1 cellular context compared by ENCODE assay signal in the genomic region with DNA sequence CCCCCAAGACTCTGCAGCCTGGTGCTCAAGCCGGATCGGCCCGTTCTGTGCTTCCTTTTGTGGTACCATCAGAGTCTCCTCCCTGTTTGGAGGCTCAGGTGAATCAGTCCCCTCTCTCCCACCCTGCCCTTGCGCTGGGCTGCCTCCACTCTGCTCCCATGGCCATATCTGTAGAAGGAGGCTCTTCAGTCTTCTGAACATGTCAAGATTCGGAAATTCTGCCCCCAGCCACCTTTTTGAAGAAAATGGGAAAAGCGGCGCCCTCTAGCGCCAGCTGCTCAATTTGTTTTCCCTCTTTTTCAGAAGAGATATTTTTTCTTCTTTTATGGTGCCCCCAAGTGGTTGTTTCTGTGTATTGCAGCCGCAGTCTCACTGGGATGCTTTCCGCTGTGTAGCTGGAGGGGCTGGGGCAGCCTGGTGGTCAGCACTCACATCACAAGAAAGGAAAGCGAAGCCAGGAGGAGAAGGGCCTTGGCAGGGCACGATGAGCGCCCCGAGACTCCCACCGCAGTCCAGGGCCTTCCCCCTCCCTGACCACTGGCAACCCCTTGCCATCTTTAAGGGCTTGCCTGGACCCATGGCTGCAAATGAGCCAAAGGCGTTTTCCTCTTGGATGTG.
TF ChIP-seq lines count a peak whose summit lies in the region.

No MANE protein-coding gene starts in this region.

TF ChIP-seq in HepG2, 621 proteins besides CTCF, POLR2A, EP300 and RAD21 (continued from another document):
- TF ChIP-seq, protein P1, sequence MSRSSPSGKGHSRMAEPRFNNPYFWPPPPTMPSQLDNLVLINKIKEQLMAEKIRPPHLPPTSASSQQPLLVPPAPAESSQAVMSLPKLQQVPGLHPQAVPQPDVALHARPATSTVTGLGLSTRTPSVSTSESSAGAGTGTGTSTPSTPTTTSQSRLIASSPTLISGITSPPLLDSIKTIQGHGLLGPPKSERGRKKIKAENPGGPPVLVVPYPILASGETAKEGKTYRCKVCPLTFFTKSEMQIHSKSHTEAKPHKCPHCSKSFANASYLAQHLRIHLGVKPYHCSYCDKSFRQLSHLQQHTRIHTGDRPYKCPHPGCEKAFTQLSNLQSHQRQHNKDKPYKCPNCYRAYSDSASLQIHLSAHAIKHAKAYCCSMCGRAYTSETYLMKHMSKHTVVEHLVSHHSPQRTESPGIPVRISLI (CRISPR knock-in tag; IDR thresholded peaks at IDR 0.05; ENCODE audit: borderline replicate concordance) = peak; percentile 36; the same call in 1 of the 2 replicates
- TF ChIP-seq SMC3 (IDR thresholded peaks at IDR 0.05; ENCODE audit: low read length) (peak; percentile 91), ARNT (IDR thresholded peaks at IDR 0.05) (no peak)
